Comparison of ENCODE assay signal across 8 cellular contexts in genomic region chr6:21999012-21999528, GRCh38.
DNase-seq lines count a peak whose midpoint lies in the region; ATAC-seq, FAIRE-seq and TF ChIP-seq lines count a peak whose summit lies in the region.
"Had no signal": no experiment of that assay in that cellular context is flagged by ENCODE, and none has a peak within 500 bp of the region (broad histone marks: within the 10 kb centered on the region; RNA-seq: fewer than 3 reads in every experiment).

No MANE protein-coding gene starts in this region.

- no peak for TF ChIP-seq POLR2A in endothelial cell of umbilical vein (IDR thresholded peaks at IDR 0.05; ENCODE audit: low read depth, low read length)

- CTCF ChIA-PET in endothelial cell of umbilical vein (lab: Charles Lee): interaction anchor here (0.9 to 1.4 kb wide), 3 partner anchors 11 to 32 kb away, joined by 3 to 5 read pairs (median 4); no protein-coding TSS in a partner anchor

- no peaks in the 10 kb centered on the region for H3K9me1 ChIP-seq in endothelial cell of umbilical vein (replicated peaks; ENCODE audit: control insufficient read depth, extremely low read depth, insufficient read depth, low read length)

- H3K27ac ChIP-seq in endothelial cell of umbilical vein (ENCODE audit: insufficient read depth, low read depth, low read length): peak overlapping the region; percentile 1

- ATAC-seq in esophagus mucosa (no peak), GM19463 (IDR thresholded peaks at IDR 0.05; ENCODE audit: unreplicated experiment) (no peak)

- no peaks in the 10 kb centered on the region for H4K20me1 ChIP-seq in endothelial cell of umbilical vein (replicated peaks; ENCODE audit: control insufficient read depth, extremely low read depth, insufficient read depth, low read length)

- no TSS peak for BruUV-seq in endothelial cell of umbilical vein (replicated peaks; lab: Mats Ljungman, UMichigan)

- H3K27me3 Mint-ChIP-seq in progenitor cell of endocrine pancreas: no peaks in the 10 kb centered on the region

- H3K9me3 ChIP-seq in endothelial cell of umbilical vein (replicated peaks; ENCODE audit: control insufficient read depth, insufficient read depth, low read length): no peaks in the 10 kb centered on the region

- peaks cover 19% of the 10 kb centered on the region for H3K4me1 ChIP-seq in endothelial cell of umbilical vein (ENCODE audit: control insufficient read depth, extremely low read depth, insufficient read depth, low read length)

- dilution Hi-C loops in endothelial cell of umbilical vein (cut with MboI; ENCODE audit: extremely low pct_ligation_motif_present, low sequenced_read_pairs): no loop called here

- peak; percentile 94 for FAIRE-seq in endothelial cell of umbilical vein (lab: Jason Lieb, UNC)

- H3K4me3 Mint-ChIP-seq in progenitor cell of endocrine pancreas (ENCODE audit: low read depth): no peak overlapping the region

- H3K79me2 ChIP-seq in endothelial cell of umbilical vein (ENCODE audit: control insufficient read depth, insufficient read depth, low read length): no peaks in the 10 kb centered on the region

- no peak overlapping the region for H3K4me3 ChIP-seq in endothelial cell of umbilical vein (replicated peaks in 1 of 3; ENCODE audit: insufficient read depth in 1 of 3, low read depth in 1 of 3, low read length in 3 of 3)

- no peaks in the 10 kb centered on the region for H3K9me3 Mint-ChIP-seq in progenitor cell of endocrine pancreas (ENCODE audit: low read depth)

- H3K4me2 ChIP-seq in endothelial cell of umbilical vein (ENCODE audit: insufficient read depth, low read length): no peak overlapping the region

- peak overlapping the region; percentile 38 for H3K27ac Mint-ChIP-seq in progenitor cell of endocrine pancreas

- H3K36me3 Mint-ChIP-seq in progenitor cell of endocrine pancreas (ENCODE audit: insufficient read depth): peaks cover 5% of the 10 kb centered on the region

- H3K27me3 ChIP-seq in endothelial cell of umbilical vein (ENCODE audit: control insufficient read depth in 2 of 2, insufficient read depth in 2 of 2, low read length in 2 of 2): no peaks in the 10 kb centered on the region

- TF ChIP-seq CTCF in endothelial cell of umbilical vein (IDR thresholded peaks at IDR 0.05; ENCODE audit: extremely low read depth in 1 of 2, insufficient read depth in 1 of 2, low read depth in 1 of 2, low read length in 2 of 2): no peak
- no peak for TF ChIP-seq CTCF in progenitor cell of endocrine pancreas (IDR thresholded peaks at IDR 0.05; ENCODE audit: unreplicated experiment)

- intact Hi-C loops in endothelial cell of umbilical vein (cut with micrococcal nuclease): no loop called here

- no peak overlapping the region for H2AFZ ChIP-seq in endothelial cell of umbilical vein (ENCODE audit: low read depth, low read length)

- H3K9ac ChIP-seq in endothelial cell of umbilical vein (replicated peaks; ENCODE audit: extremely low read depth, insufficient read depth, low read length): no peak overlapping the region

- peaks cover 59% of the 10 kb centered on the region for H3K4me1 Mint-ChIP-seq in progenitor cell of endocrine pancreas (ENCODE audit: low read depth)

- H3K36me3 ChIP-seq in endothelial cell of umbilical vein (ENCODE audit: control insufficient read depth in 2 of 2, extremely low read depth in 1 of 2, insufficient read depth in 2 of 2, low read length in 2 of 2): peaks cover 0 to 3% of the 10 kb centered on the region in 2 experiments

- POLR2A ChIA-PET in endothelial cell of umbilical vein (lab: Charles Lee): interaction anchor here (0.5 kb wide), 1 partner anchor 401 kb away, joined by 3 read pairs; no protein-coding TSS in a partner anchor

- DNase-seq in EL (peak; percentile 85), NCI-H2171 treated with DMSO at 0.1 percent for 48 hours (lab: John Stamatoyannopoulos, UW) (peak; percentile 83), endothelial cell of umbilical vein (ENCODE audit: low read depth, low spot score) (peak; percentile 89), progenitor cell of endocrine pancreas (ENCODE audit: low spot score, unreplicated experiment) (no peak)
- DNase-seq in activated CD4-positive, alpha-beta T cell treated with anti-CD3 and anti-CD28 coated beads, Interleukin-2, amount 50 U/mL, for 4 hours: no peak
- DNase-seq: activated naive CD4-positive, alpha-beta T cell treated with Interleukin-2 at 50 U/mL for 16 hours had no signal

TF ChIP-seq in endothelial cell of umbilical vein, 7 proteins besides CTCF, POLR2A, EP300 and RAD21:
- no peak for TF ChIP-seq GATA2 (IDR thresholded peaks at IDR 0.05; ENCODE audit: insufficient read depth, insufficient read length, low read depth, low read length)
- no peak for TF ChIP-seq POLR2AphosphoS5 (IDR thresholded peaks at IDR 0.05; ENCODE audit: insufficient read depth, low read depth, low read length)
- peak; percentile 23 for TF ChIP-seq FOS (IDR thresholded peaks at IDR 0.05; ENCODE audit: borderline replicate concordance, insufficient read depth, low read length)
- no peak for TF ChIP-seq MAX (IDR thresholded peaks at IDR 0.05; ENCODE audit: insufficient read depth, insufficient read length)
- TF ChIP-seq EZH2 (IDR thresholded peaks at IDR 0.05; ENCODE audit: borderline replicate concordance, low read depth, low read length, severe bottlenecking): no peak
- peak; percentile 9 for TF ChIP-seq JUN (IDR thresholded peaks at IDR 0.05; ENCODE audit: borderline replicate concordance, insufficient read depth, insufficient read length, low read depth)
- TF ChIP-seq MYC (IDR thresholded peaks at IDR 0.05; ENCODE audit: low read depth, low read length): no peak

Comparison
In these comparisons a context has a peak if more than half of its experiments do, and no peak if none do; other contexts are left out.
1. DNase-seq: peak in EL (single experiment), NCI-H2171 treated with DMSO at 0.1 percent for 48 hours (single experiment) and endothelial cell of umbilical vein (single experiment); none in progenitor cell of endocrine pancreas (single experiment) and activated CD4-positive, alpha-beta T cell treated with anti-CD3 and anti-CD28 coated beads, Interleukin-2, amount 50 U/mL, for 4 hours (0 of 2).